Comparison of ENCODE assay signal across 25 cellular contexts in genomic region chr1:12444329-12444841, GRCh38.
DNase-seq lines count a peak whose midpoint lies in the region; ATAC-seq, FAIRE-seq and TF ChIP-seq lines count a peak whose summit lies in the region.
"Had no signal": no experiment of that assay in that cellular context is flagged by ENCODE, and none has a peak within 500 bp of the region (broad histone marks: within the 10 kb centered on the region; RNA-seq: fewer than 3 reads in every experiment).

No MANE protein-coding gene starts in this region.

- no peak for TF ChIP-seq POLR2A in A549 (IDR thresholded peaks at IDR 0.05; ENCODE audit: low read length)

- no peak for TF ChIP-seq CTCF in A549 (IDR thresholded peaks at IDR 0.05)
- TF ChIP-seq CTCF in ascending aorta (IDR thresholded peaks at IDR 0.05) = no peak
- TF ChIP-seq CTCF in D721Med (IDR thresholded peaks at IDR 0.05; ENCODE audit: insufficient read depth, missing control alignments) = no peak
- TF ChIP-seq CTCF in GM10266 (IDR thresholded peaks at IDR 0.05; ENCODE audit: control insufficient read depth, insufficient read depth, low read depth, missing control alignments) = no peak

- H3K27ac ChIP-seq in A549 = no peak overlapping the region
- H3K27ac ChIP-seq in CD4-positive, CD25-positive, alpha-beta regulatory T cell (ENCODE audit: insufficient read depth, low read length, poor library complexity, severe bottlenecking) = no peak overlapping the region
- peak overlapping the region; percentile 52 to 89 for H3K27ac ChIP-seq in ascending aorta
- H3K27ac ChIP-seq: HL-60, PC-9, SJCRH30 had no signal

- H3K27ac Mint-ChIP-seq in CD4-positive, CD25-positive, alpha-beta regulatory T cell = peak overlapping the region in 2 of 3 donors; percentile 11 to 28
- peak overlapping the region; percentile 76 to 93 for H3K27ac Mint-ChIP-seq in natural killer cell treated with Interleukin-12 subunit alpha and Interleukin-12 subunit beta and Interleukin-15 and Interleukin-18, amount 100 ng/mL, for 72 hours
- H3K27ac Mint-ChIP-seq: CD14-positive monocyte had no signal

- peak overlapping the region in 1 of 4 donors; percentile 27 for H3K4me3 Mint-ChIP-seq in CD4-positive, CD25-positive, alpha-beta regulatory T cell
- peak overlapping the region; percentile 0 for H3K4me3 Mint-ChIP-seq in natural killer cell treated with Interleukin-12 subunit alpha and Interleukin-12 subunit beta and Interleukin-15 and Interleukin-18, amount 100 ng/mL, for 72 hours
- H3K4me3 Mint-ChIP-seq: CD14-positive monocyte had no signal

- ATAC-seq in A549 = no peak
- no peak for ATAC-seq in CD4-positive, CD25-positive, alpha-beta regulatory T cell (ENCODE audit: low read depth in 2 of 2)
- ATAC-seq in natural killer cell treated with Interleukin-12 subunit alpha and Interleukin-12 subunit beta and Interleukin-15 and Interleukin-18, amount 100 ng/mL, for 72 hours = no peak
- ATAC-seq: HCT116, Right ventricle myocardium inferior, SK-N-SH treated with all-trans-retinoic acid at 6 μM for 48 hours had no signal

- POLR2A ChIA-PET in A549 (lab: Yijun Ruan, JAX) = no interaction called here

- H3K4me1 ChIP-seq in A549 (peaks cover 18% of the 10 kb centered on the region; the same call in 1 of the 3 replicates), ascending aorta (peaks cover 17 to 32% of the 10 kb centered on the region in 2 donors)
- H3K4me1 ChIP-seq in CD4-positive, CD25-positive, alpha-beta regulatory T cell (ENCODE audit: control insufficient read depth, insufficient read depth, low read length, poor library complexity, severe bottlenecking) = peaks cover 20% of the 10 kb centered on the region
- H3K4me1 ChIP-seq: BE2C had no signal

- CTCF ChIA-PET in A549 (lab: Yijun Ruan, JAX) = no interaction called here

- peaks cover 0 to 3% (median 0%) of the 10 kb centered on the region in 7 donors for H3K9me3 Mint-ChIP-seq in CD4-positive, CD25-positive, alpha-beta regulatory T cell
- peaks cover 3% of the 10 kb centered on the region for H3K9me3 Mint-ChIP-seq in natural killer cell treated with Interleukin-12 subunit alpha and Interleukin-12 subunit beta and Interleukin-15 and Interleukin-18, amount 100 ng/mL, for 72 hours

- peaks cover 60% of the 10 kb centered on the region for H3K36me3 Mint-ChIP-seq in CD4-positive, CD25-positive, alpha-beta regulatory T cell
- H3K36me3 Mint-ChIP-seq in natural killer cell treated with Interleukin-12 subunit alpha and Interleukin-12 subunit beta and Interleukin-15 and Interleukin-18, amount 100 ng/mL, for 72 hours = peaks cover 28% of the 10 kb centered on the region

- TF ChIP-seq EP300 in A549 (IDR thresholded peaks at IDR 0.05) = no peak

- 93% methylated on average over 4 of the region's 4 CpGs for WGBS in A549 (ENCODE audit: missing lambda C conversion rate)

- intact Hi-C loops in ascending aorta (cut with DNase I) = no loop called here

- FAIRE-seq in A549 (lab: Jason Lieb, UNC) (no peak), D721Med (lab: Jason Lieb, UNC) (no peak)
- FAIRE-seq: GM18507 had no signal

- H3K9me3 ChIP-seq in A549 = no peaks in the 10 kb centered on the region
- no peaks in the 10 kb centered on the region for H3K9me3 ChIP-seq in CD4-positive, CD25-positive, alpha-beta regulatory T cell (ENCODE audit: control insufficient read depth in 2 of 2, low read length in 2 of 2)
- no peaks in the 10 kb centered on the region for H3K9me3 ChIP-seq in ascending aorta
- H3K9me3 ChIP-seq: BE2C had no signal

- no peak for TF ChIP-seq RAD21 in A549 (conservative IDR thresholded peaks at IDR 0.05 in 1 of 2, IDR thresholded peaks at IDR 0.05 in 1 of 2)

- H3K27me3 Mint-ChIP-seq in CD4-positive, CD25-positive, alpha-beta regulatory T cell = no peaks in the 10 kb centered on the region
- no peaks in the 10 kb centered on the region for H3K27me3 Mint-ChIP-seq in natural killer cell treated with Interleukin-12 subunit alpha and Interleukin-12 subunit beta and Interleukin-15 and Interleukin-18, amount 100 ng/mL, for 72 hours

- no peak overlapping the region for H3K4me3 ChIP-seq in A549
- no peak overlapping the region for H3K4me3 ChIP-seq in CD4-positive, CD25-positive, alpha-beta regulatory T cell (ENCODE audit: low read depth, low read length)
- H3K4me3 ChIP-seq in ascending aorta = no peak overlapping the region
- H3K4me3 ChIP-seq: PC-9, SJCRH30 had no signal

- H3K4me2 ChIP-seq in A549 = no peak overlapping the region
- H3K4me2 ChIP-seq: PC-9 had no signal

- no peaks in the 10 kb centered on the region for H3K27me3 ChIP-seq in CD4-positive, CD25-positive, alpha-beta regulatory T cell (ENCODE audit: control insufficient read depth, insufficient read depth, low read length)
- no peaks in the 10 kb centered on the region for H3K27me3 ChIP-seq in ascending aorta
- H3K27me3 ChIP-seq: BE2C, SJCRH30 had no signal

- H3K4me1 Mint-ChIP-seq in CD4-positive, CD25-positive, alpha-beta regulatory T cell = peaks cover 28 to 66% (median 35%) of the 10 kb centered on the region in 4 donors
- H3K4me1 Mint-ChIP-seq in natural killer cell treated with Interleukin-12 subunit alpha and Interleukin-12 subunit beta and Interleukin-15 and Interleukin-18, amount 100 ng/mL, for 72 hours (ENCODE audit: low read depth in 2 of 2) = peaks cover 76 to 85% of the 10 kb centered on the region in 2 donors

- H3K36me3 ChIP-seq in CD4-positive, CD25-positive, alpha-beta regulatory T cell (ENCODE audit: control insufficient read depth, insufficient read depth, low read length) = peaks cover 16% of the 10 kb centered on the region
- H3K36me3 ChIP-seq in ascending aorta = peaks cover 0 to 4% of the 10 kb centered on the region in 2 donors
- H3K36me3 ChIP-seq: BE2C, SJCRH30 had no signal

- DNase-seq in A549 (ENCODE audit: low read depth in 1 of 2, low spot score in 1 of 2) (no peak), ascending aorta (ENCODE audit: low spot score in 2 of 2) (no peak), D721Med (ENCODE audit: insufficient read length, low spot score) (no peak), GM10266 (ENCODE audit: extremely low spot score) (no peak), Ammon's horn (ENCODE audit: low spot score) (no peak)
- no peak for DNase-seq in CD4-positive, CD25-positive, alpha-beta regulatory T cell
- DNase-seq in natural killer cell treated with Interleukin-12 subunit alpha and Interleukin-12 subunit beta and Interleukin-15 and Interleukin-18, amount 100 ng/mL, for 72 hours (ENCODE audit: low spot score) = no peak
- DNase-seq: BE2C; Karpas-422; MV-4-11; NCI-H1105 treated with DMSO at 0.1 percent for 48 hours; NCI-H146; NCI-H2029; NCI-H446 treated with DMSO at 0.1 percent for 48 hours; NCI-H526; NCI-H82; NK-92 treated with Interleukin-12 subunit alpha and Interleukin-12 subunit beta, amount 100 ng/mL, for 24 hours; PC-9; SJCRH30 had no signal

TF ChIP-seq in A549, 52 proteins besides CTCF, POLR2A, EP300 and RAD21:
- peak; percentile 35 for TF ChIP-seq MAFK (IDR thresholded peaks at IDR 0.05; ENCODE audit: partially characterized antibody)
- TF ChIP-seq POLR2AphosphoS2 (conservative IDR thresholded peaks at IDR 0.05; ENCODE audit: low read length) = no peak

Comparison
In these comparisons a context has a peak if more than half of its experiments do, and no peak if none do; other contexts are left out.
1. H3K27ac ChIP-seq: peak in ascending aorta (2 of 2); none in A549 (0 of 2) and CD4-positive, CD25-positive, alpha-beta regulatory T cell (single experiment).